In genomic region chr16:2962334-2963073, GRCh38 we compare ENCODE assay signal across 12 cellular contexts. TPM values are rescaled to one million over a fixed set of nuclear protein-coding genes. Genes with fewer than 3 reads are reported as not detected.
DNase-seq lines count a peak whose midpoint lies in the region; ATAC-seq and TF ChIP-seq lines count a peak whose summit lies in the region.
"Had no signal": no experiment of that assay in that cellular context is flagged by ENCODE, and none has a peak within 500 bp of the region (broad histone marks: within the 10 kb centered on the region; RNA-seq: fewer than 3 reads in every experiment).

No MANE protein-coding gene starts in this region.

- no peak overlapping the region for H3K27ac Mint-ChIP-seq in activated naive CD8-positive, alpha-beta T cell
- H3K27ac Mint-ChIP-seq in activated naive CD8-positive, alpha-beta T cell treated with anti-CD3 and anti-CD28 coated beads, Interleukin-2, amount 50 U/mL, for 24 hours: no peak overlapping the region
- no peak overlapping the region for H3K27ac Mint-ChIP-seq in endodermal cell
- H3K27ac Mint-ChIP-seq: stimulated activated memory B cell treated with anti-CD40 and anti-IgM and Interleukin-4, amounts not matched to agents 10 μg/mL and 1 μg/mL and 100 μg/mL, for 72 hours had no signal

- TF ChIP-seq CTCF in OCI-LY1 (IDR thresholded peaks at IDR 0.05; ENCODE audit: low read length): no peak
- no peak for TF ChIP-seq CTCF in endodermal cell (conservative IDR thresholded peaks at IDR 0.05)
- no peak for TF ChIP-seq CTCF in spleen (IDR thresholded peaks at IDR 0.05 in 8 of 11, conservative IDR thresholded peaks at IDR 0.05 in 3 of 11)

- H3K4me3 ChIP-seq in OCI-LY1 (ENCODE audit: low read depth, low read length, poor library complexity, severe bottlenecking) (peak overlapping the region; percentile 56), endodermal cell (ENCODE audit: low read length) (no peak overlapping the region), spleen (peak overlapping the region in 2 of 8 donors; percentile 47 to 70), aorta (ENCODE audit: low read length in 2 of 2) (no peak overlapping the region)
- H3K4me3 ChIP-seq: SJSA1 had no signal

- peak overlapping the region; percentile 65; the same call in 1 of the 2 replicates for H3K4me2 ChIP-seq in OCI-LY1 (ENCODE audit: low read length)

- H3K4me1 Mint-ChIP-seq in activated naive CD8-positive, alpha-beta T cell (ENCODE audit: low read depth): peaks cover 16% of the 10 kb centered on the region
- H3K4me1 Mint-ChIP-seq in activated naive CD8-positive, alpha-beta T cell treated with anti-CD3 and anti-CD28 coated beads, Interleukin-2, amount 50 U/mL, for 24 hours: peaks cover 21% of the 10 kb centered on the region
- peaks cover 2% of the 10 kb centered on the region for H3K4me1 Mint-ChIP-seq in endodermal cell

- H4K20me1 ChIP-seq in OCI-LY1 (ENCODE audit: insufficient read depth, low read length): no peaks in the 10 kb centered on the region

- no peaks in the 10 kb centered on the region for H3K27me3 Mint-ChIP-seq in activated naive CD8-positive, alpha-beta T cell
- peaks cover 37% of the 10 kb centered on the region for H3K27me3 Mint-ChIP-seq in activated naive CD8-positive, alpha-beta T cell treated with anti-CD3 and anti-CD28 coated beads, Interleukin-2, amount 50 U/mL, for 24 hours
- peaks cover 40% of the 10 kb centered on the region for H3K27me3 Mint-ChIP-seq in endodermal cell (ENCODE audit: insufficient read depth)

- no peaks in the 10 kb centered on the region for H3K36me3 ChIP-seq in OCI-LY1 (ENCODE audit: insufficient read depth, low read length)
- no peaks in the 10 kb centered on the region for H3K36me3 ChIP-seq in endodermal cell (ENCODE audit: control insufficient read depth, insufficient read depth, low read length)
- H3K36me3 ChIP-seq in spleen: no peaks in the 10 kb centered on the region
- no peaks in the 10 kb centered on the region for H3K36me3 ChIP-seq in aorta (ENCODE audit: control insufficient read depth in 1 of 2, insufficient read depth in 2 of 2, low read length in 1 of 2)
- H3K36me3 ChIP-seq: ascending aorta, SJSA1 had no signal

- H3K27me3 ChIP-seq in OCI-LY1 (ENCODE audit: insufficient read depth, low read length) (no peaks in the 10 kb centered on the region), endodermal cell (ENCODE audit: control insufficient read depth, insufficient read depth, low read length, poor library complexity, severe bottlenecking) (peaks cover 4% of the 10 kb centered on the region), spleen (replicated peaks in 1 of 7) (peaks cover 28 to 97% (median 67%) of the 10 kb centered on the region in 7 donors), aorta (ENCODE audit: control insufficient read depth in 1 of 2, insufficient read depth in 2 of 2, low read length in 1 of 2) (no peaks in the 10 kb centered on the region)

- DNase-seq in activated naive CD8-positive, alpha-beta T cell treated with anti-CD3 and anti-CD28 coated beads, Interleukin-2, amount 50 U/mL, for 24 hours: no peak
- peak; percentile 65 for DNase-seq in endodermal cell
- peak; percentile 74 for DNase-seq in spleen
- DNase-seq in aorta: no peak
- DNase-seq in NCI-H2107 (lab: John Stamatoyannopoulos, UW): no peak
- no peak for DNase-seq in UCSD-AML1 (lab: John Stamatoyannopoulos, UW; ENCODE audit: unreplicated experiment)

- H3F3A ChIP-seq in OCI-LY1 (ENCODE audit: insufficient read depth, low read length): no peaks in the 10 kb centered on the region

- H2AFZ ChIP-seq in OCI-LY1 (ENCODE audit: low read length): no peak overlapping the region

- H3K4me1 ChIP-seq in OCI-LY1 (ENCODE audit: insufficient read depth, low read length, severe bottlenecking) (peaks cover 34% of the 10 kb centered on the region), endodermal cell (ENCODE audit: control insufficient read depth, insufficient read depth, low read length) (no peaks in the 10 kb centered on the region), spleen (peaks cover 24 to 63% (median 57%) of the 10 kb centered on the region in 6 donors), aorta (ENCODE audit: control insufficient read depth in 1 of 2, insufficient read depth in 2 of 2, low read length in 2 of 2) (no peaks in the 10 kb centered on the region)

- H3K9me2 ChIP-seq in OCI-LY1 (ENCODE audit: low read depth, low read length): no peaks in the 10 kb centered on the region

- no peak for ATAC-seq in activated naive CD8-positive, alpha-beta T cell treated with anti-CD3 and anti-CD28 coated beads, Interleukin-2, amount 50 U/mL, for 24 hours
- ATAC-seq in aorta (ENCODE audit: low FRiP score): no peak

- H3K36me3 Mint-ChIP-seq in activated naive CD8-positive, alpha-beta T cell: no peaks in the 10 kb centered on the region
- H3K36me3 Mint-ChIP-seq in activated naive CD8-positive, alpha-beta T cell treated with anti-CD3 and anti-CD28 coated beads, Interleukin-2, amount 50 U/mL, for 24 hours (ENCODE audit: low read depth): no peaks in the 10 kb centered on the region
- no peaks in the 10 kb centered on the region for H3K36me3 Mint-ChIP-seq in endodermal cell (ENCODE audit: low read depth)
- H3K36me3 Mint-ChIP-seq: stimulated activated memory B cell treated with anti-CD40 and anti-IgM and Interleukin-4, amounts not matched to agents 10 μg/mL and 1 μg/mL and 100 μg/mL, for 72 hours had no signal

- intact Hi-C loops in spleen (cut with DNase I; ENCODE audit: low total_unique reads) (no loop called here), aorta (cut with DNase I) (no loop called here)

- no peaks in the 10 kb centered on the region for H3K9me3 ChIP-seq in OCI-LY1 (ENCODE audit: low read length)
- H3K9me3 ChIP-seq in endodermal cell (ENCODE audit: control insufficient read depth, low read length): no peaks in the 10 kb centered on the region
- no peaks in the 10 kb centered on the region for H3K9me3 ChIP-seq in spleen
- H3K9me3 ChIP-seq in aorta (ENCODE audit: control insufficient read depth, low read length): no peaks in the 10 kb centered on the region
- H3K9me3 ChIP-seq: ascending aorta, SJSA1 had no signal

- 58 to 76% methylated on average over 11 to 28 of the region's 28 CpGs for WGBS in endodermal cell (ENCODE audit: insufficient coverage in 1 of 2, insufficient read length in 1 of 2), 2 experiments
- WGBS in spleen, 5 donors: 27 to 37% (median 31%) methylated on average over 14 to 28 of the region's 28 CpGs
- 21 to 23% methylated on average over 28 of the region's 28 CpGs for WGBS in aorta, 2 donors

- H3K79me2 ChIP-seq in OCI-LY1 (ENCODE audit: insufficient read depth, low read length): no peaks in the 10 kb centered on the region

- H3K9ac ChIP-seq in OCI-LY1 (ENCODE audit: low read length): no peak overlapping the region
- no peak overlapping the region for H3K9ac ChIP-seq in endodermal cell (ENCODE audit: extremely low read depth, low read length, poor library complexity, severe bottlenecking)

- H3K27ac ChIP-seq in OCI-LY1 (ENCODE audit: low read depth, low read length, poor library complexity, severe bottlenecking): no peak overlapping the region
- no peak overlapping the region for H3K27ac ChIP-seq in endodermal cell (ENCODE audit: low read depth, low read length)
- H3K27ac ChIP-seq in spleen: no peak overlapping the region
- no peak overlapping the region for H3K27ac ChIP-seq in aorta (ENCODE audit: low read depth in 1 of 2, low read length in 2 of 2)
- H3K27ac ChIP-seq: ascending aorta, SJSA1 had no signal

- peak overlapping the region; percentile 40 for H3K4me3 Mint-ChIP-seq in activated naive CD8-positive, alpha-beta T cell
- H3K4me3 Mint-ChIP-seq in activated naive CD8-positive, alpha-beta T cell treated with anti-CD3 and anti-CD28 coated beads, Interleukin-2, amount 50 U/mL, for 24 hours: no peak overlapping the region
- peak overlapping the region; percentile 37 for H3K4me3 Mint-ChIP-seq in endodermal cell

- no peaks in the 10 kb centered on the region for H3K9me3 Mint-ChIP-seq in activated naive CD8-positive, alpha-beta T cell (ENCODE audit: low read depth)
- no peaks in the 10 kb centered on the region for H3K9me3 Mint-ChIP-seq in activated naive CD8-positive, alpha-beta T cell treated with anti-CD3 and anti-CD28 coated beads, Interleukin-2, amount 50 U/mL, for 24 hours
- no peaks in the 10 kb centered on the region for H3K9me3 Mint-ChIP-seq in endodermal cell
- H3K9me3 Mint-ChIP-seq: stimulated activated memory B cell treated with anti-CD40 and anti-IgM and Interleukin-4, amounts not matched to agents 10 μg/mL and 1 μg/mL and 100 μg/mL, for 72 hours had no signal

- no peak for TF ChIP-seq POLR2A in spleen (IDR thresholded peaks at IDR 0.05)

RNA-seq across cellular contexts. Expression of gene KREMEN2, which starts 1.6 kb away (rescaled TPM):
- total RNA-seq in endodermal cell (1 to 10 TPM; 5.0 to 8.4 TPM), spleen (1 to 10 TPM in 1 of 7 donors, under 1 TPM in 1, not detected in 5; 0.40 to 1.0 TPM), aorta (not detected)
- polyA plus RNA-seq in endodermal cell (2013, experiment 1 of 2): 2.5 TPM
- polyA plus RNA-seq in endodermal cell (2013, experiment 2 of 2): 3.9 TPM
- polyA plus RNA-seq in spleen (1 to 10 TPM in 1 of 3 donors, under 1 TPM in 2; 0.41 to 1.2 (median 0.42) TPM), aorta (not detected)
- total RNA-seq: ascending aorta, glomerular endothelial cell, SJSA1 had no signal

RNA-seq across cellular contexts. Expression of gene PAQR4, which starts 6.6 kb away (rescaled TPM):
- 10 to 100 TPM; 30.5 to 32.0 TPM for total RNA-seq in endodermal cell
- polyA plus RNA-seq in endodermal cell (2013, experiment 1 of 2): 26.0 TPM
- 23.2 TPM for polyA plus RNA-seq in endodermal cell (2013, experiment 2 of 2)
- total RNA-seq in spleen: 1 to 10 TPM; 3.3 to 9.0 (median 6.4) TPM
- 1 to 10 TPM; 2.1 to 7.1 (median 6.3) TPM for polyA plus RNA-seq in spleen
- total RNA-seq in aorta: 1 to 10 TPM; 4.0 to 5.7 TPM
- polyA plus RNA-seq in aorta: 1 to 10 TPM; 1.5 to 2.6 TPM

RNA-seq across cellular contexts. Expression of gene PKMYT1, which starts 17.7 kb away (rescaled TPM):
- total RNA-seq in endodermal cell: 100 to 1,000 TPM in 1 of 2 donors, 10 to 100 TPM in 1; 88.5 to 101 TPM
- polyA plus RNA-seq in endodermal cell (2013, experiment 1 of 2): 42.5 TPM
- polyA plus RNA-seq in endodermal cell (2013, experiment 2 of 2): 36.6 TPM
- 1 to 10 TPM; 3.3 to 9.6 (median 5.6) TPM for total RNA-seq in spleen
- polyA plus RNA-seq in spleen: 10 to 100 TPM in 1 of 3 donors, 1 to 10 TPM in 2; 3.9 to 11.3 (median 6.8) TPM
- 1 to 10 TPM; 1.5 to 2.4 TPM for total RNA-seq in aorta
- polyA plus RNA-seq in aorta: 1 to 10 TPM; 1.1 to 2.4 TPM
- total RNA-seq: ascending aorta had no signal

RNA-seq across cellular contexts. Expression of gene CLDN9, which starts 50.2 kb away (rescaled TPM):
- total RNA-seq in endodermal cell (under 1 TPM in 1 of 2 donors, not detected in 1; 0.18 TPM), spleen (1 to 10 TPM in 2 of 7 donors, under 1 TPM in 5; 0.24 to 1.7 (median 0.56) TPM), aorta (under 1 TPM in 1 of 2 donors, not detected in 1; 0.18 TPM)
- polyA plus RNA-seq in endodermal cell (2013, experiment 1 of 2): not detected
- 0.12 TPM for polyA plus RNA-seq in endodermal cell (2013, experiment 2 of 2)
- polyA plus RNA-seq in spleen (under 1 TPM; 0.06 to 0.37 (median 0.16) TPM), aorta (under 1 TPM in 1 of 2 donors, not detected in 1; 0.20 TPM)
- total RNA-seq: ascending aorta, glomerular endothelial cell, SJSA1 had no signal

RNA-seq across cellular contexts. Expression of gene FLYWCH1, which starts 50.8 kb away (rescaled TPM):
- 10 to 100 TPM; 20.5 to 33.6 TPM for total RNA-seq in endodermal cell
- 16.4 TPM for polyA plus RNA-seq in endodermal cell (2013, experiment 1 of 2)
- 17.2 TPM for polyA plus RNA-seq in endodermal cell (2013, experiment 2 of 2)
- 10 to 100 TPM; 34.8 to 79.3 (median 57.0) TPM for total RNA-seq in spleen
- polyA plus RNA-seq in spleen: 10 to 100 TPM; 14.0 to 47.0 (median 43.9) TPM
- 10 to 100 TPM; 40.6 to 72.4 TPM for total RNA-seq in aorta
- polyA plus RNA-seq in aorta: 100 to 1,000 TPM in 1 of 2 donors, 10 to 100 TPM in 1; 24.2 to 103 TPM

Comparison
In these comparisons a context has a peak if more than half of its experiments do, and no peak if none do; other contexts are left out.
1. DNase-seq: peak in endodermal cell (single experiment) and spleen (single experiment); none in activated naive CD8-positive, alpha-beta T cell treated with anti-CD3 and anti-CD28 coated beads, Interleukin-2, amount 50 U/mL, for 24 hours (single experiment), aorta (0 of 2), NCI-H2107 (single experiment) and UCSD-AML1 (single experiment).
2. RNA of gene PKMYT1, which starts 17.7 kb away (total RNA-seq): 88.5 to 101 TPM in endodermal cell; 3.3 to 9.6 TPM in spleen and 1.5 to 2.4 TPM in aorta; every median in the first group is over 4 times any median in the second.